ENCODE assay signal across 20 cellular contexts in the genomic region with DNA sequence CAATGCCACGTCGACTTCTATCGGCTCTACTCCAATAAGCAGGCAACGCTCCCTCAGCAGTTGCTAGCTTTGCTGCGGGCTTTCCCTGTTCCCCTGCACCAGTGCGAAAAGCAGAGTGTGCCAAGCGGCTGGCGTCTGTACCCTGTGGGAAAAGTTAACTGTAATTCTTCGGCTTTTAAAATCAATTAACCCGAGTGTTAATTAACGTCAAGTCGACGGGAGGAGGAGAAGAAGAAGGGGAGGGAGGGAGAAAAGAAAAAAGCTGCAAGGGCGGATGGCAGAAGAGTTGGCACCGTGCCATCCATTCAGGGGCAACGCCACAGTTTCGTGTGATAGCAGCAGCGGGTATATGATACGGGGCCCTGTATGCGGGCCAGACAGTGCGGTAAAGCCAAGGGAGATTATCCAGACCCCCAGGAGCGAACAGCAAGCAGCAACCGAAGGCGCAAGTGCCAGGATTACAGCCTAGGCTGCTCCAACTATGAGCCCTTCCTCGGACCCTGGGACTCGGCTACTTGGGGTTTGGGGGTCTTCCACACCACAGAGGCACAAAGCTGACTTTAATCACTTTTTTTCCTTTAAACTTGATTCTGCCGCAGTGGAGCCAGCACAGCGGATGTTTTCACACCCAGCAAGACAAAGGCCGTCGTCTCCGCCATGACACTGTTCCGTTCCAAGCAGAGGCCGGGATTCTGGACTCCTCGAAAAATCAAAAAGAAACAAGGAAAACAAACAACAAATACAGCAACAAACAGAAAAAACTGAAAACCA.
DNase-seq lines count a peak whose midpoint lies in the region; TF ChIP-seq lines count a peak whose summit lies in the region.
"Had no signal": no experiment of that assay in that cellular context is flagged by ENCODE, and none has a peak within 500 bp of the region (broad histone marks: within the 10 kb centered on the region; RNA-seq: fewer than 3 reads in every experiment).

No MANE protein-coding gene starts in this region.

- H3K27ac Mint-ChIP-seq in endothelial cell (ENCODE audit: unreplicated experiment), result no peak overlapping the region
- H3K27ac Mint-ChIP-seq: IgD-negative memory B cell; neural progenitor cell; T-helper 2 cell treated with Interferon-gamma antibody and Interleukin-4, amounts not matched to agents 5 μg/mL and 100 μg/mL, for 36 hours had no signal

- no peaks in the 10 kb centered on the region for H3K27me3 Mint-ChIP-seq in endothelial cell (ENCODE audit: unreplicated experiment)
- H3K27me3 Mint-ChIP-seq: IgD-negative memory B cell had no signal

- no peak overlapping the region for H3K4me3 Mint-ChIP-seq in endothelial cell (ENCODE audit: unreplicated experiment)
- H3K4me3 Mint-ChIP-seq: IgD-negative memory B cell; neural progenitor cell; T-helper 2 cell treated with Interferon-gamma antibody and Interleukin-4, amounts not matched to agents 5 μg/mL and 100 μg/mL, for 36 hours had no signal

- no peaks in the 10 kb centered on the region for H3K4me1 Mint-ChIP-seq in endothelial cell (ENCODE audit: unreplicated experiment)
- H3K4me1 Mint-ChIP-seq: IgD-negative memory B cell had no signal

- H3K9me3 Mint-ChIP-seq in endothelial cell (ENCODE audit: unreplicated experiment), result no peaks in the 10 kb centered on the region

- TF ChIP-seq CTCF in endothelial cell (IDR thresholded peaks at IDR 0.05; ENCODE audit: unreplicated experiment), result no peak

- peak overlapping the region; percentile 98 for H3K27ac ChIP-seq in caudate nucleus (ENCODE audit: low read depth, low read length)
- H3K27ac ChIP-seq: neural progenitor cell, psoas muscle, SK-N-MC, testis had no signal

- DNase-seq in DMS 273 treated with DMSO at 0.1 percent for 48 hours (lab: John Stamatoyannopoulos, UW) (peak; percentile 84), NCI-H2171 (lab: John Stamatoyannopoulos, UW) (peak; percentile 77), caudate nucleus (lab: John Stamatoyannopoulos, UW) (peak in 55 of 61 donors; percentile 40 to 90 (median 76)), nucleus accumbens (lab: John Stamatoyannopoulos, UW) (peak in 51 of 56 donors; percentile 47 to 92 (median 76)), KG1 (lab: John Stamatoyannopoulos, UW) (no peak), activated T-cell treated with anti-CD3 and anti-CD28 coated beads for 4 hours (no peak), endothelial cell (ENCODE audit: low spot score) (no peak), DMS153 (lab: John Stamatoyannopoulos, UW) (no peak)
- DNase-seq: activated CD8-positive, alpha-beta memory T cell treated with anti-CD3 and anti-CD28 coated beads, Interleukin-2, amount 50 U/mL, for 48 hours; DMS53; H7; NCI-H187; NCI-H510A; psoas muscle; stimulated activated CD4-positive, alpha-beta T cell treated with anti-CD3 and anti-CD28 coated beads, Interleukin-1b, Interleukin-23, amount 100 ng/mL, for 48 hours; testis had no signal

- H3K36me3 Mint-ChIP-seq in endothelial cell (ENCODE audit: low read depth, unreplicated experiment), result peaks cover 5% of the 10 kb centered on the region

Comparison
In these comparisons a context has a peak if more than half of its experiments do, and no peak if none do; other contexts are left out.
1. DNase-seq: peak in DMS 273 treated with DMSO at 0.1 percent for 48 hours (single experiment), NCI-H2171 (single experiment), caudate nucleus (55 of 61) and nucleus accumbens (51 of 56); none in KG1 (single experiment), activated T-cell treated with anti-CD3 and anti-CD28 coated beads for 4 hours (single experiment), endothelial cell (single experiment) and DMS153 (single experiment).